In the genomic region with DNA sequence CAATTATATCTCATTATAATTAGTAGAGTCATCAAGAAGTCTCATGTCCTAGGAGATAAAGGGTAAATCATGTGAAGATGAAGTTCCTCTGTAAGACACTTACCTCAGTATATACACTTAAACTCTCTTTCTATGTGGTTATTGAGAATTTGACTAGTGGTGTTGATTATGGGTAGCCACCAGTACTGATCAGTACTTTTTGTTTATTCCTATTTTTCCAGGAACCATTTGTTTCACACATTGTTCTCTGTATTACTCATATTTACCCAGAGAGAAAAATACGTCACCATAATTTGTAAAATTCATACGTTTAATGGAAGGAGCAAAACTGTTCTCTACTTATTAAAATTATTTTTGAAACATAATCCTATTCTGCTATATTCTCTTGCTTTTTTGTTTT, we compare ENCODE assay signal across 14 cellular contexts.
"Had no signal": no experiment of that assay in that cellular context is flagged by ENCODE, and none has a peak within 500 bp of the region (broad histone marks: within the 10 kb centered on the region; RNA-seq: fewer than 3 reads in every experiment).

No MANE protein-coding gene starts in this region.

- DNase-seq: activated CD8-positive, alpha-beta T cell treated with anti-CD3 and anti-CD28 coated beads, Interleukin-2, amount 10 ng/mL, durations not matched to agents 7 days and 5 days; activated naive CD4-positive, alpha-beta T cell treated with anti-CD3 and anti-CD28 coated beads, Interleukin-2, amount 50 U/mL, for 16 hours; adrenal gland; effector memory CD8-positive, alpha-beta T cell; kidney; left ventricle myocardium superior; mesendoderm; ovary; tibial artery; uterus had no signal

- H3K4me1 Mint-ChIP-seq: neural crest cell had no signal

- H3K4me3 Mint-ChIP-seq: activated CD8-positive, alpha-beta T cell treated with anti-CD3 and anti-CD28 coated beads, Interleukin-2, amount 10 ng/mL, durations not matched to agents 7 days and 5 days; dendritic cell treated with granulocyte-macrophage colony-stimulating factor and Interleukin-4, amounts not matched to agents 40 ng/mL and 50 ng/mL, for 4 days; effector memory CD8-positive, alpha-beta T cell; neural crest cell had no signal

- ATAC-seq: activated CD8-positive, alpha-beta T cell treated with anti-CD3 and anti-CD28 coated beads, Interleukin-2, amount 10 ng/mL, durations not matched to agents 7 days and 5 days; effector memory CD8-positive, alpha-beta T cell; left ventricle myocardium superior had no signal

- H3K27ac Mint-ChIP-seq: activated CD8-positive, alpha-beta T cell treated with anti-CD3 and anti-CD28 coated beads, Interleukin-2, amount 10 ng/mL, durations not matched to agents 7 days and 5 days; activated T-helper 2 cell treated with anti-CD3 and anti-CD28 coated beads, Interferon-gamma antibody, Interleukin-2, Interleukin-4, amounts not matched to agents 10 μg/mL and 5 μg/mL and 100 μg/mL, durations not matched to agents 14 hours and 24 hours and 36 hours; dendritic cell treated with granulocyte-macrophage colony-stimulating factor and Interleukin-4, amounts not matched to agents 40 ng/mL and 50 ng/mL, for 4 days; effector memory CD8-positive, alpha-beta T cell had no signal

- H3K27ac ChIP-seq: adrenal gland, hepatocyte, ovary, tibial artery, uterus had no signal

- H3K9me3 ChIP-seq: adrenal gland, ovary, tibial artery, uterus had no signal

- H3K27me3 ChIP-seq: adrenal gland, hepatocyte, ovary, tibial artery, uterus had no signal

- H3K27me3 Mint-ChIP-seq: dendritic cell treated with granulocyte-macrophage colony-stimulating factor and Interleukin-4, amounts not matched to agents 40 ng/mL and 50 ng/mL, for 4 days; effector memory CD8-positive, alpha-beta T cell had no signal

- H3K9me3 Mint-ChIP-seq: dendritic cell treated with granulocyte-macrophage colony-stimulating factor and Interleukin-4, amounts not matched to agents 40 ng/mL and 50 ng/mL, for 4 days; effector memory CD8-positive, alpha-beta T cell; neural crest cell had no signal
